31 cellular contexts compared by ENCODE assay signal in genomic region chr6:117617766-117618035, GRCh38. TPM values are rescaled to one million over a fixed set of nuclear protein-coding genes. Genes with fewer than 3 reads are reported as not detected.
DNase-seq lines count a peak whose midpoint lies in the region; ATAC-seq, FAIRE-seq and TF ChIP-seq lines count a peak whose summit lies in the region.
"Had no signal": no experiment of that assay in that cellular context is flagged by ENCODE, and none has a peak within 500 bp of the region (broad histone marks: within the 10 kb centered on the region; RNA-seq: fewer than 3 reads in every experiment).

No MANE protein-coding gene starts in this region.

- H3K4me1 Mint-ChIP-seq in CD4-positive, alpha-beta memory T cell = peaks cover 8 to 40% (median 20%) of the 10 kb centered on the region in 4 donors
- peaks cover 28% of the 10 kb centered on the region for H3K4me1 Mint-ChIP-seq in activated naive CD8-positive, alpha-beta T cell treated with anti-CD3 and anti-CD28 coated beads, Interleukin-2, amount 50 U/mL, for 24 hours
- peaks cover 45 to 58% of the 10 kb centered on the region in 2 donors for H3K4me1 Mint-ChIP-seq in natural killer cell treated with Interleukin-12 subunit alpha and Interleukin-12 subunit beta and Interleukin-15 and Interleukin-18, amount 100 ng/mL, for 72 hours (ENCODE audit: low read depth in 2 of 2)

- POLR2A ChIA-PET in CD4-positive, alpha-beta memory T cell (lab: Charles Lee; ENCODE audit: partially characterized antibody) = no interaction called here

- 85% methylated on average over 3 of the region's 3 CpGs for WGBS in HUES64
- WGBS in gastroesophageal sphincter (ENCODE audit: low coverage in 1 of 2), 2 donors = 67 to 73% methylated on average over 3 of the region's 3 CpGs

- H3K9me3 ChIP-seq in CD4-positive, alpha-beta memory T cell (ENCODE audit: control insufficient read depth in 1 of 2, low read length in 2 of 2) = no peaks in the 10 kb centered on the region
- H3K9me3 ChIP-seq in HUES64 (ENCODE audit: insufficient read depth, low read depth, low read length) (peaks cover 7% of the 10 kb centered on the region; the same call in 1 of the 2 replicates), gastroesophageal sphincter (no peaks in the 10 kb centered on the region)
- H3K9me3 ChIP-seq: esophagus muscularis mucosa, heart right ventricle, pancreas, testis had no signal

- peak overlapping the region in 4 of 7 donors; percentile 38 to 93 (median 61) for H3K27ac Mint-ChIP-seq in CD4-positive, alpha-beta memory T cell
- H3K27ac Mint-ChIP-seq in activated naive CD8-positive, alpha-beta T cell treated with anti-CD3 and anti-CD28 coated beads, Interleukin-2, amount 50 U/mL, for 24 hours = peak overlapping the region; percentile 31
- H3K27ac Mint-ChIP-seq in natural killer cell treated with Interleukin-12 subunit alpha and Interleukin-12 subunit beta and Interleukin-15 and Interleukin-18, amount 100 ng/mL, for 72 hours = peak overlapping the region; percentile 77 to 86
- H3K27ac Mint-ChIP-seq: activated CD4-positive, alpha-beta memory T cell treated with anti-CD3 and anti-CD28 coated beads, Interleukin-2, amount 10 ng/mL, durations not matched to agents 7 days and 5 days; endodermal cell had no signal

- peaks cover 0 to 1% of the 10 kb centered on the region in 2 donors for H3K27me3 Mint-ChIP-seq in CD4-positive, alpha-beta memory T cell
- peaks cover 1% of the 10 kb centered on the region for H3K27me3 Mint-ChIP-seq in activated naive CD8-positive, alpha-beta T cell treated with anti-CD3 and anti-CD28 coated beads, Interleukin-2, amount 50 U/mL, for 24 hours
- H3K27me3 Mint-ChIP-seq in natural killer cell treated with Interleukin-12 subunit alpha and Interleukin-12 subunit beta and Interleukin-15 and Interleukin-18, amount 100 ng/mL, for 72 hours = no peaks in the 10 kb centered on the region

- no peaks in the 10 kb centered on the region for H3K36me3 ChIP-seq in CD4-positive, alpha-beta memory T cell (ENCODE audit: insufficient read depth, low read length)
- H3K36me3 ChIP-seq in HUES64 (ENCODE audit: insufficient read depth, low read length) (no peaks in the 10 kb centered on the region), gastroesophageal sphincter (no peaks in the 10 kb centered on the region)
- H3K36me3 ChIP-seq: esophagus muscularis mucosa, heart right ventricle, pancreas had no signal

- H3K9me3 Mint-ChIP-seq in CD4-positive, alpha-beta memory T cell = peaks cover 0 to 2% (median 0%) of the 10 kb centered on the region in 8 donors
- peaks cover 6% of the 10 kb centered on the region for H3K9me3 Mint-ChIP-seq in activated naive CD8-positive, alpha-beta T cell treated with anti-CD3 and anti-CD28 coated beads, Interleukin-2, amount 50 U/mL, for 24 hours
- no peaks in the 10 kb centered on the region for H3K9me3 Mint-ChIP-seq in natural killer cell treated with Interleukin-12 subunit alpha and Interleukin-12 subunit beta and Interleukin-15 and Interleukin-18, amount 100 ng/mL, for 72 hours
- H3K9me3 Mint-ChIP-seq: activated CD4-positive, alpha-beta memory T cell treated with anti-CD3 and anti-CD28 coated beads, Interleukin-2, amount 10 ng/mL, durations not matched to agents 7 days and 5 days; CD8-positive, alpha-beta T cell had no signal

- peaks cover 15% of the 10 kb centered on the region for H3K4me1 ChIP-seq in CD4-positive, alpha-beta memory T cell (ENCODE audit: insufficient read depth, low read length)
- peaks cover 31% of the 10 kb centered on the region for H3K4me1 ChIP-seq in HUES64 (ENCODE audit: insufficient read depth, low read length)
- H3K4me1 ChIP-seq in gastroesophageal sphincter = no peaks in the 10 kb centered on the region
- H3K4me1 ChIP-seq: esophagus muscularis mucosa, heart right ventricle, pancreas, testis had no signal

- FAIRE-seq in GM12892 (lab: Jason Lieb, UNC) = no peak

- TF ChIP-seq EP300 in gastroesophageal sphincter (IDR thresholded peaks at IDR 0.05) = no peak

- no peak for ATAC-seq in activated naive CD8-positive, alpha-beta T cell treated with anti-CD3 and anti-CD28 coated beads, Interleukin-2, amount 50 U/mL, for 24 hours
- ATAC-seq in natural killer cell treated with Interleukin-12 subunit alpha and Interleukin-12 subunit beta and Interleukin-15 and Interleukin-18, amount 100 ng/mL, for 72 hours = no peak
- ATAC-seq in gastroesophageal sphincter = no peak
- ATAC-seq: heart right ventricle; pancreas; PC-3; stimulated activated naive CD8-positive, alpha-beta T cell treated with anti-CD3 and anti-CD28 coated beads, Interleukin-15, Interleukin-2, amounts not matched to agents 100 U/mL and 50 U/mL, for 24 hours had no signal

- H3K36me3 Mint-ChIP-seq in CD4-positive, alpha-beta memory T cell = no peaks in the 10 kb centered on the region
- H3K36me3 Mint-ChIP-seq in activated naive CD8-positive, alpha-beta T cell treated with anti-CD3 and anti-CD28 coated beads, Interleukin-2, amount 50 U/mL, for 24 hours (ENCODE audit: low read depth) = peaks cover 3% of the 10 kb centered on the region
- H3K36me3 Mint-ChIP-seq in natural killer cell treated with Interleukin-12 subunit alpha and Interleukin-12 subunit beta and Interleukin-15 and Interleukin-18, amount 100 ng/mL, for 72 hours = peaks cover 19% of the 10 kb centered on the region
- H3K36me3 Mint-ChIP-seq: CD8-positive, alpha-beta T cell; naive thymus-derived CD8-positive, alpha-beta T cell had no signal

- H3K27me3 ChIP-seq in CD4-positive, alpha-beta memory T cell (ENCODE audit: insufficient read depth, low read length) = no peaks in the 10 kb centered on the region
- H3K27me3 ChIP-seq in HUES64 (ENCODE audit: insufficient read depth, low read length) (no peaks in the 10 kb centered on the region), gastroesophageal sphincter (no peaks in the 10 kb centered on the region)
- H3K27me3 ChIP-seq: esophagus muscularis mucosa, pancreas, testis had no signal

- TF ChIP-seq POLR2A in gastroesophageal sphincter (IDR thresholded peaks at IDR 0.05) (no peak), GM12892 (IDR thresholded peaks at IDR 0.05; ENCODE audit: low read depth, low read length) (no peak)

- H3K4me3 Mint-ChIP-seq in CD4-positive, alpha-beta memory T cell = no peak overlapping the region
- no peak overlapping the region for H3K4me3 Mint-ChIP-seq in activated naive CD8-positive, alpha-beta T cell treated with anti-CD3 and anti-CD28 coated beads, Interleukin-2, amount 50 U/mL, for 24 hours
- H3K4me3 Mint-ChIP-seq in natural killer cell treated with Interleukin-12 subunit alpha and Interleukin-12 subunit beta and Interleukin-15 and Interleukin-18, amount 100 ng/mL, for 72 hours = peak overlapping the region; percentile 43
- H3K4me3 Mint-ChIP-seq: activated CD4-positive, alpha-beta memory T cell treated with anti-CD3 and anti-CD28 coated beads, Interleukin-2, amount 10 ng/mL, durations not matched to agents 7 days and 5 days; CD8-positive, alpha-beta T cell; endodermal cell; T-helper 1 cell treated with Interleukin-12 subunit alpha and Interleukin-12 subunit beta and Interleukin-4 antibody, amounts not matched to agents 30 μg/mL and 1 μg/mL, for 36 hours had no signal

- DNase-seq in CD4-positive, alpha-beta memory T cell = no peak
- DNase-seq in activated naive CD8-positive, alpha-beta T cell treated with anti-CD3 and anti-CD28 coated beads, Interleukin-2, amount 50 U/mL, for 24 hours = no peak
- DNase-seq in natural killer cell treated with Interleukin-12 subunit alpha and Interleukin-12 subunit beta and Interleukin-15 and Interleukin-18, amount 100 ng/mL, for 72 hours (ENCODE audit: low spot score) = no peak
- no peak for DNase-seq in cerebellar nuclear complex (lab: John Stamatoyannopoulos, UW)
- no peak for DNase-seq in T-helper 2 cell
- no peak for DNase-seq in GM12892 (ENCODE audit: insufficient read length)
- DNase-seq: activated CD4-positive, alpha-beta memory T cell treated with anti-CD3 and anti-CD28 coated beads, Interleukin-2, amount 10 ng/mL, durations not matched to agents 7 days and 5 days; activated CD4-positive, CD25-positive, alpha-beta regulatory T cell treated with anti-CD3 and anti-CD28 coated beads, Interleukin-2, amount 50 U/mL, for 72 hours; activated effector memory CD4-positive, alpha-beta T cell treated with Interleukin-2 at 50 U/mL for 16 hours; endodermal cell; foreskin melanocyte; heart right ventricle; MM.1S; NCI-H1105 treated with DMSO at 0.1 percent for 48 hours; NCI-H187 treated with DMSO at 0.1 percent for 48 hours; NCI-H524 treated with DMSO at 0.1 percent for 48 hours; pancreas; PC-3; stimulated activated naive CD8-positive, alpha-beta T cell treated with anti-CD3 and anti-CD28 coated beads, Interleukin-15, Interleukin-2, amounts not matched to agents 100 U/mL and 50 U/mL, for 24 hours; testis had no signal

- intact Hi-C loops in CD4-positive, alpha-beta memory T cell (cut with micrococcal nuclease) = no loop called here

- no peak for TF ChIP-seq CTCF in gastroesophageal sphincter (IDR thresholded peaks at IDR 0.05)

- no peak overlapping the region for H3K27ac ChIP-seq in CD4-positive, alpha-beta memory T cell (ENCODE audit: low read depth, low read length)
- 0 out of 2 replicates have a peak overlapping the region, but pooled peaks have one; percentile 47 for H3K27ac ChIP-seq in HUES64 (ENCODE audit: low read depth, low read length)
- no peak overlapping the region for H3K27ac ChIP-seq in gastroesophageal sphincter
- H3K27ac ChIP-seq: esophagus muscularis mucosa, heart right ventricle, HL-60, KMS-11, pancreas, SK-N-MC, skin epidermis, testis had no signal

- CTCF ChIA-PET in CD4-positive, alpha-beta memory T cell (lab: Charles Lee; ENCODE audit: partially characterized antibody) = no interaction called here

- no peak overlapping the region; the same call in 1 of the 2 replicates for H3K9ac ChIP-seq in HUES64 (ENCODE audit: low read depth, low read length)
- H3K9ac ChIP-seq: KMS-11 had no signal

- H3K4me3 ChIP-seq in CD4-positive, alpha-beta memory T cell (ENCODE audit: low read length in 2 of 2) = no peak overlapping the region
- H3K4me3 ChIP-seq in HUES64 (ENCODE audit: low read length) (no peak overlapping the region), gastroesophageal sphincter (no peak overlapping the region)
- H3K4me3 ChIP-seq: esophagus muscularis mucosa, heart right ventricle, lung, pancreas, SK-N-MC, skin epidermis, testis had no signal

RNA-seq across cellular contexts. Expression of gene GOPC, which starts 15.4 kb away (rescaled TPM):
- total RNA-seq in CD4-positive, alpha-beta memory T cell = 10 to 100 TPM; 37.7 to 37.8 TPM
- 10 to 100 TPM; 14.6 to 15.5 TPM for polyA plus RNA-seq in CD4-positive, alpha-beta memory T cell
- polyA plus RNA-seq in HUES64 (2013, experiment 1 of 2) = 14.0 TPM
- polyA plus RNA-seq in HUES64 (2013, experiment 2 of 2) = 13.9 TPM
- 10 to 100 TPM; 19.0 to 21.6 TPM for total RNA-seq in natural killer cell treated with Interleukin-12 subunit alpha and Interleukin-12 subunit beta and Interleukin-15 and Interleukin-18, amount 100 ng/mL, for 72 hours
- total RNA-seq in gastroesophageal sphincter = 10 to 100 TPM; 20.5 to 34.1 (median 24.2) TPM
- polyA plus RNA-seq in GM12892 (2012; ENCODE audit: missing spikeins) = 19.5 TPM

RNA-seq across cellular contexts. Expression of gene NUS1, which starts 57.6 kb away (rescaled TPM):
- total RNA-seq in CD4-positive, alpha-beta memory T cell = 10 to 100 TPM; 33.0 to 33.2 TPM
- polyA plus RNA-seq in CD4-positive, alpha-beta memory T cell = 10 to 100 TPM; 16.4 to 25.8 TPM
- polyA plus RNA-seq in HUES64 (2013, experiment 1 of 2) = 47.7 TPM
- 48.1 TPM for polyA plus RNA-seq in HUES64 (2013, experiment 2 of 2)
- 10 to 100 TPM; 52.7 to 59.1 TPM for total RNA-seq in natural killer cell treated with Interleukin-12 subunit alpha and Interleukin-12 subunit beta and Interleukin-15 and Interleukin-18, amount 100 ng/mL, for 72 hours
- total RNA-seq in gastroesophageal sphincter = 10 to 100 TPM; 19.6 to 31.0 (median 24.1) TPM
- 39.7 TPM for polyA plus RNA-seq in GM12892 (2012; ENCODE audit: missing spikeins)

Comparison
In these comparisons a context has a peak if more than half of its experiments do, and no peak if none do; other contexts are left out.
1. H3K27ac Mint-ChIP-seq: peak in every context shown above with its lines; median percentile 82 in natural killer cell treated with Interleukin-12 subunit alpha and Interleukin-12 subunit beta and Interleukin-15 and Interleukin-18, amount 100 ng/mL, for 72 hours; 61 in CD4-positive, alpha-beta memory T cell; 31 in activated naive CD8-positive, alpha-beta T cell treated with anti-CD3 and anti-CD28 coated beads, Interleukin-2, amount 50 U/mL, for 24 hours.